15 cellular contexts compared by ENCODE assay signal in the genomic region with DNA sequence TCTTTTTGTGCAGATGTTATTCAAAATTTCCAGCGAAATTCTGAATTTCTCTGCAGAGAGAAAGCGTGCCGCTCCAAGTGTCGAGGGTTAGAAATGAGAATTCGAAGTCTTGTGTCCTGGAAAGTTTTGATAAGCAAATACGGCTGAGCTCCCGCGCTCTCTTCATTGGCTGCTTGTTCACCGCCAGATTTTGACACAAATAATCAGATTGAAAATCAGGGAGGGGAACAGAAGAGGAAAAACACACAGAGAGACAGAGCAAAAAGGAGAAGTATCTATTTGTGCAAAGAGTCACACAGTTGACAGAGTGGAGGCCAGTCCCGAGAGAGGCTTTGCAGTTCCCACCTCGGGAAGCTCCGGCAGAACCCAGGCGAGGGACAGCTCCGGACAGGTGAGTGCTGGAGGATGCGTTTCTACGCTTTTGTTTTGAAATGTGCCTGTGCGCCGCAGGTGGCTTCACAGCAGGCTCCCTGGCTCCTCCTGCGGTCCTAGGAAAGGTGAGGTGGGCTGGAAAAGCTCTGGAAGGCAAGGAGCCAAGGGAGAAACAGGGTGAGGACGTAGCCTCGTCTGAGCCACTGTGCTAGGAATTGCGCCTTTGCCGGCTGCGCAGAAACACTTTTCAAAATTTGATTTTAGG. TPM values are rescaled to one million over a fixed set of nuclear protein-coding genes. Genes with fewer than 3 reads are reported as not detected.
DNase-seq lines count a peak whose midpoint lies in the region; ATAC-seq and TF ChIP-seq lines count a peak whose summit lies in the region.
"Had no signal": no experiment of that assay in that cellular context is flagged by ENCODE, and none has a peak within 500 bp of the region (broad histone marks: within the 10 kb centered on the region; RNA-seq: fewer than 3 reads in every experiment).

Gene GFI1B, plus strand, starts transcription at position 244 of the 637 bp plus-strand sequence. CDS start 7,985 bp downstream, outside the sequence.

- H3K27ac ChIP-seq in HEK293 (ENCODE audit: extremely low read depth, low read depth, low read length): no peak within 1 kb of the TSS
- no peak within 1 kb of the TSS for H3K27ac ChIP-seq in PC-3 (ENCODE audit: low read length)
- H3K27ac ChIP-seq in lower lobe of right lung: no peak within 1 kb of the TSS
- no peak within 1 kb of the TSS for H3K27ac ChIP-seq in RWPE1
- no peak within 1 kb of the TSS for H3K27ac ChIP-seq in CD4-positive, alpha-beta memory T cell (ENCODE audit: low read depth, low read length)
- no peak within 1 kb of the TSS for H3K27ac ChIP-seq in heart right ventricle
- H3K27ac ChIP-seq: KMS-11 had no signal

- TF ChIP-seq CTCF in CD14-positive monocyte (IDR thresholded peaks at IDR 0.05): no peak
- no peak for TF ChIP-seq CTCF in HEK293 (tag by site-specific recombination; IDR thresholded peaks at IDR 0.05)
- TF ChIP-seq CTCF in PC-3 (conservative IDR thresholded peaks at IDR 0.05; ENCODE audit: low read depth, low read length): no peak
- TF ChIP-seq CTCF in lower lobe of right lung (IDR thresholded peaks at IDR 0.05): no peak
- TF ChIP-seq CTCF in RWPE1 (conservative IDR thresholded peaks at IDR 0.05; ENCODE audit: low read depth): no peak
- TF ChIP-seq CTCF in heart right ventricle (IDR thresholded peaks at IDR 0.05): no peak

- H3K79me2 ChIP-seq in PC-3 (ENCODE audit: low read length): no peaks in the 10 kb centered on the region

- H3K36me3 ChIP-seq in HEK293 (ENCODE audit: control insufficient read depth in 2 of 2, insufficient read depth in 1 of 2, low read length in 2 of 2) (no peaks in the 10 kb centered on the region), PC-3 (ENCODE audit: low read depth, low read length) (no peaks in the 10 kb centered on the region), lower lobe of right lung (no peaks in the 10 kb centered on the region), heart right ventricle (no peaks in the 10 kb centered on the region)
- H3K36me3 ChIP-seq in CD4-positive, alpha-beta memory T cell (ENCODE audit: insufficient read depth, low read length): no peaks in the 10 kb centered on the region

- H3K4me3 ChIP-seq in HEK293 (ENCODE audit: low read depth, low read length) (no peak within 1 kb of the TSS), PC-3 (ENCODE audit: low read length) (no peak within 1 kb of the TSS), lower lobe of right lung (peak within 1 kb of the TSS; percentile 20), heart right ventricle (peak within 1 kb of the TSS in 1 of 10 donors; percentile 33)
- no peak within 1 kb of the TSS for H3K4me3 ChIP-seq in CD4-positive, alpha-beta memory T cell (ENCODE audit: low read length in 2 of 2)

- H3K9me3 ChIP-seq in HEK293 (ENCODE audit: control insufficient read depth, insufficient read depth, low read depth, low read length): no peaks in the 10 kb centered on the region
- no peaks in the 10 kb centered on the region for H3K9me3 ChIP-seq in PC-3 (ENCODE audit: low read length)
- no peaks in the 10 kb centered on the region for H3K9me3 ChIP-seq in lower lobe of right lung
- no peaks in the 10 kb centered on the region for H3K9me3 ChIP-seq in CD4-positive, alpha-beta memory T cell (ENCODE audit: control insufficient read depth in 1 of 2, low read length in 2 of 2)
- H3K9me3 ChIP-seq in heart right ventricle: no peaks in the 10 kb centered on the region

- H3K9me3 Mint-ChIP-seq in CD14-positive monocyte: peaks cover 3 to 15% (median 12%) of the 10 kb centered on the region in 7 donors
- H3K9me3 Mint-ChIP-seq in CD4-positive, alpha-beta memory T cell: no peaks in the 10 kb centered on the region
- H3K9me3 Mint-ChIP-seq: T-cell, type B pancreatic cell had no signal

- H3K9me2 ChIP-seq in PC-3 (replicated peaks; ENCODE audit: low read length): no peaks in the 10 kb centered on the region

- H3K9ac ChIP-seq in PC-3 (ENCODE audit: low read length): no peak within 1 kb of the TSS
- H3K9ac ChIP-seq: KMS-11 had no signal

- peak within 1 kb of the TSS in 1 of 2 donors; percentile 86 for H3K4me3 Mint-ChIP-seq in CD14-positive monocyte
- H3K4me3 Mint-ChIP-seq in CD4-positive, alpha-beta memory T cell: peak within 1 kb of the TSS in 1 of 8 donors; percentile 35
- H3K4me3 Mint-ChIP-seq: type B pancreatic cell had no signal

- 16 to 19% methylated on average over 24 of the region's 24 CpGs for WGBS in heart right ventricle, 2 donors

- ATAC-seq in PC-3: no peak
- peak; percentile 41 to 48 for ATAC-seq in lower lobe of right lung
- ATAC-seq in heart right ventricle: no peak

- peaks cover 32 to 67% (median 43%) of the 10 kb centered on the region in 3 donors for H3K27me3 Mint-ChIP-seq in CD14-positive monocyte (ENCODE audit: low read depth in 3 of 3)
- H3K27me3 Mint-ChIP-seq in CD4-positive, alpha-beta memory T cell: peaks cover 22 to 44% of the 10 kb centered on the region in 2 donors

- H4K20me1 ChIP-seq in PC-3 (ENCODE audit: low read length): no peaks in the 10 kb centered on the region

- peak within 1 kb of the TSS; percentile 61; the same call in 1 of the 2 replicates for H3K4me2 ChIP-seq in PC-3 (ENCODE audit: low read length)
- H3K4me2 ChIP-seq: KMS-11 had no signal

- CTCF ChIA-PET in HEK293 (lab: Yijun Ruan, JAX): interaction anchor here (0.6 to 5.1 kb wide), 22 partner anchors 9 to 328 kb away, joined by 3 to 24 read pairs (median 4); no protein-coding TSS in a partner anchor
- CTCF ChIA-PET in PC-3 (lab: Charles Lee): no interaction called here
- CTCF ChIA-PET in RWPE1 (lab: Yijun Ruan, JAX): interaction anchor here (0.9 to 2.3 kb wide), 10 partner anchors 9 to 328 kb away, joined by 3 to 17 read pairs (median 4); no protein-coding TSS in a partner anchor
- CTCF ChIA-PET in CD4-positive, alpha-beta memory T cell (lab: Charles Lee; ENCODE audit: partially characterized antibody): interaction anchor here (0.7 to 1.7 kb wide), 3 partner anchors 76 to 683 kb away, joined by 3 read pairs; no protein-coding TSS in a partner anchor

- H3K4me1 ChIP-seq in HEK293 (ENCODE audit: control insufficient read depth, insufficient read depth, low read length) (no peaks in the 10 kb centered on the region), PC-3 (ENCODE audit: insufficient read depth, low read length) (no peaks in the 10 kb centered on the region), lower lobe of right lung (peaks cover 7% of the 10 kb centered on the region), heart right ventricle (peaks cover 0 to 5% (median 0%) of the 10 kb centered on the region in 9 donors)
- H3K4me1 ChIP-seq in CD4-positive, alpha-beta memory T cell (ENCODE audit: insufficient read depth, low read length): peaks cover 13% of the 10 kb centered on the region

- no peak within 1 kb of the TSS for H3K27ac Mint-ChIP-seq in CD14-positive monocyte
- no peak within 1 kb of the TSS for H3K27ac Mint-ChIP-seq in CD4-positive, alpha-beta memory T cell
- H3K27ac Mint-ChIP-seq: T-cell, type B pancreatic cell had no signal

- intact Hi-C loops in CD14-positive monocyte (cut with micrococcal nuclease): no loop called here
- intact Hi-C loops in PC-3 (cut with micrococcal nuclease): no loop called here
- intact Hi-C loops in lower lobe of right lung (cut with DNase I): no loop called here
- intact Hi-C loops in CD4-positive, alpha-beta memory T cell (cut with micrococcal nuclease): loop anchor here (5.0 kb wide), 1 partner anchor 204 kb away; no protein-coding TSS in a partner anchor
- intact Hi-C loops in heart right ventricle (cut with DNase I): loop anchor here in 2 of 10 donors (10.0 kb wide), 2 partner anchors 174 to 564 kb away; partner anchors contain the start of gene CFAP77 (in 1 of the 2)

- 0 out of 2 replicates have a peak within 1 kb of the TSS, but pooled peaks have one; percentile 38 for H2AFZ ChIP-seq in PC-3 (ENCODE audit: low read length)

- H3K4me1 Mint-ChIP-seq in CD14-positive monocyte: peaks cover 29% of the 10 kb centered on the region
- H3K4me1 Mint-ChIP-seq in CD4-positive, alpha-beta memory T cell: peaks cover 4 to 6% (median 6%) of the 10 kb centered on the region in 4 donors

- POLR2A ChIA-PET in HEK293 (lab: Yijun Ruan, JAX): interaction anchor here (1.9 kb wide), 1 partner anchor 52 kb away, joined by 7 read pairs; the partner anchor contains the start of gene GTF3C5
- POLR2A ChIA-PET in PC-3 (lab: Charles Lee; ENCODE audit: unreplicated experiment): no interaction called here
- POLR2A ChIA-PET in RWPE1 (lab: Yijun Ruan, JAX; ENCODE audit: low non-redundant PET): no interaction called here
- POLR2A ChIA-PET in CD4-positive, alpha-beta memory T cell (lab: Charles Lee; ENCODE audit: partially characterized antibody): no interaction called here

- peaks cover 5 to 6% of the 10 kb centered on the region in 2 donors for H3K36me3 Mint-ChIP-seq in CD14-positive monocyte
- H3K36me3 Mint-ChIP-seq in CD4-positive, alpha-beta memory T cell: no peaks in the 10 kb centered on the region
- H3K36me3 Mint-ChIP-seq: T-cell, type B pancreatic cell had no signal

- H3K27me3 ChIP-seq in PC-3 (ENCODE audit: low read length) (peaks cover 15% of the 10 kb centered on the region), lower lobe of right lung (ENCODE audit: low read depth) (peaks cover 37% of the 10 kb centered on the region), heart right ventricle (peaks cover 0 to 75% (median 64%) of the 10 kb centered on the region in 7 donors)
- H3K27me3 ChIP-seq in CD4-positive, alpha-beta memory T cell (ENCODE audit: insufficient read depth, low read length): peaks cover 12% of the 10 kb centered on the region

- no peaks in the 10 kb centered on the region for H3F3A ChIP-seq in PC-3 (ENCODE audit: low read length, unreplicated experiment)

- no TSS peak for BruUV-seq in PC-3 (replicated peaks; lab: Mats Ljungman, UMichigan)

- peak; percentile 45 for DNase-seq in CD14-positive monocyte (ENCODE audit: low spot score)
- DNase-seq in PC-3: peak; percentile 8
- DNase-seq in lower lobe of right lung: no peak
- no peak for DNase-seq in RWPE1 (ENCODE audit: low spot score)
- no peak for DNase-seq in CD4-positive, alpha-beta memory T cell
- no peak for DNase-seq in heart right ventricle
- no peak for DNase-seq in activated T-cell treated with anti-CD3 and anti-CD28 coated beads, Interleukin-2, amount 50 U/mL, for 1 hour
- DNase-seq: amniotic stem cell; effector CD8-positive, alpha-beta T cell; glutamatergic neuron; T-cell had no signal

TF ChIP-seq in HEK293, 187 proteins besides CTCF, POLR2A, EP300 and RAD21:
- TF ChIP-seq PRDM1 (tag by site-specific recombination; IDR thresholded peaks at IDR 0.05): peak; percentile 23; the same call in 1 of the 2 replicates
- TF ChIP-seq ZNF19 (tag by site-specific recombination; IDR thresholded peaks at IDR 0.05; ENCODE audit: low read depth): no peak
TF ChIP-seq in HEK293: peak in this region for 1.

RNA-seq across cellular contexts. Expression of gene GFI1B, which starts in this region (rescaled TPM):
- polyA plus RNA-seq in CD14-positive monocyte: under 1 TPM; 0.06 to 0.21 TPM
- not detected in 2 replicates for total RNA-seq in PC-3 (2014; rRNA removed)
- 1.1 TPM for total RNA-seq in lower lobe of right lung
- total RNA-seq in CD4-positive, alpha-beta memory T cell: not detected
- polyA plus RNA-seq in CD4-positive, alpha-beta memory T cell: not detected
- total RNA-seq in heart right ventricle: under 1 TPM in 7 of 10 donors, not detected in 3; 0.11 to 0.49 (median 0.33) TPM
- under 1 TPM in 1 of 2 donors, not detected in 1; 0.06 TPM for polyA plus RNA-seq in heart right ventricle
- total RNA-seq: sciatic nerve had no signal

Comparison
In these comparisons a context has a peak if more than half of its experiments do, and no peak if none do; other contexts are left out.
1. Peak in DNase-seq in CD14-positive monocyte; RNA of the gene not detected or under 1 TPM.
2. Peak in DNase-seq and H3K4me2 ChIP-seq in PC-3; RNA of the gene not detected or under 1 TPM.
3. ATAC-seq: peak in lower lobe of right lung (2 of 2); none in PC-3 (single experiment) and heart right ventricle (0 of 8).